In genomic region chr6:149628865-149629544, GRCh38 we compare ENCODE assay signal across 12 cellular contexts. TPM values are rescaled to one million over a fixed set of nuclear protein-coding genes. Genes with fewer than 3 reads are reported as not detected.
A peak's percentile ranks its signal among the peaks of the same experiment; 100 is the strongest.
DNase-seq lines count a peak whose midpoint lies in the region; ATAC-seq, FAIRE-seq and TF ChIP-seq lines count a peak whose summit lies in the region.
"Had no signal": no experiment of that assay in that cellular context is flagged by ENCODE, and none has a peak within 500 bp of the region (broad histone marks: within the 10 kb centered on the region; RNA-seq: fewer than 3 reads in every experiment).

No MANE protein-coding gene starts in this region.

- CTCF ChIA-PET in HEK293T (lab: Yijun Ruan, JAX), result no interaction called here

- H3K27ac Mint-ChIP-seq in activated naive CD4-positive, alpha-beta T cell treated with anti-CD3 and anti-CD28 coated beads, Interleukin-2, amount 50 U/mL, for 72 hours, result peak overlapping the region; percentile 52 to 71

- H3K36me3 Mint-ChIP-seq in activated naive CD4-positive, alpha-beta T cell treated with anti-CD3 and anti-CD28 coated beads, Interleukin-2, amount 50 U/mL, for 72 hours, result peaks cover 5% of the 10 kb centered on the region in 2 donors

- POLR2A ChIA-PET in HEK293T (lab: Yijun Ruan, JAX), result no interaction called here

- DNase-seq in GM06990 (ENCODE audit: extremely low read depth, insufficient read length) (peak; percentile 37), HEK293T (ENCODE audit: extremely low spot score) (no peak), iPS-NIHi7 (ENCODE audit: extremely low spot score) (no peak), D721Med (ENCODE audit: insufficient read length, low spot score) (no peak)
- no peak for DNase-seq in activated naive CD4-positive, alpha-beta T cell treated with anti-CD3 and anti-CD28 coated beads, Interleukin-2, amount 50 U/mL, for 72 hours (ENCODE audit: low spot score in 2 of 2)
- DNase-seq in stimulated activated CD4-positive, alpha-beta T cell treated with anti-CD3 and anti-CD28 coated beads, Interleukin-2, amount 100 ng/mL, for 48 hours, result no peak
- DNase-seq: activated CD8-positive, alpha-beta memory T cell treated with anti-CD3 and anti-CD28 coated beads, Interleukin-2, amount 50 U/mL, for 48 hours; EL; lower lobe of right lung had no signal

- no peaks in the 10 kb centered on the region for H3K9me3 Mint-ChIP-seq in activated naive CD4-positive, alpha-beta T cell treated with anti-CD3 and anti-CD28 coated beads, Interleukin-2, amount 50 U/mL, for 72 hours

- TF ChIP-seq CTCF in GM06990 (IDR thresholded peaks at IDR 0.05; ENCODE audit: insufficient read depth, low read length, poor library complexity, severe bottlenecking) (peak; percentile 22), D721Med (IDR thresholded peaks at IDR 0.05; ENCODE audit: insufficient read depth, missing control alignments) (no peak)

- H3K36me3 ChIP-seq in GM06990 (ENCODE audit: control insufficient read depth, insufficient read depth, low read length), result peaks cover 1% of the 10 kb centered on the region; the same call in 1 of the 2 replicates

- no peaks in the 10 kb centered on the region for H3K27me3 ChIP-seq in GM06990 (replicated peaks; ENCODE audit: control insufficient read depth, insufficient read depth, low read length)

- no peak overlapping the region for H3K4me3 ChIP-seq in GM06990 (replicated peaks; ENCODE audit: low read depth, low read length)
- H3K4me3 ChIP-seq: lower lobe of right lung had no signal

- peak; percentile 87 for ATAC-seq in GM19395 (IDR thresholded peaks at IDR 0.05; ENCODE audit: unreplicated experiment)
- ATAC-seq in HG03060 (IDR thresholded peaks at IDR 0.05; ENCODE audit: low read depth, unreplicated experiment), result peak; percentile 86
- peak; percentile 48 to 61 for ATAC-seq in activated naive CD4-positive, alpha-beta T cell treated with anti-CD3 and anti-CD28 coated beads, Interleukin-2, amount 50 U/mL, for 72 hours

- FAIRE-seq in D721Med (lab: Jason Lieb, UNC), result no peak
- FAIRE-seq: endometrium had no signal

TF ChIP-seq in HEK293T, 16 proteins besides CTCF, POLR2A, EP300 and RAD21:
- no peak for TF ChIP-seq PKNOX1 (IDR thresholded peaks at IDR 0.05)
- no peak for TF ChIP-seq FOXK2 (IDR thresholded peaks at IDR 0.05)
- TF ChIP-seq SUZ12 (IDR thresholded peaks at IDR 0.05), result no peak
- TF ChIP-seq BHLHE40 (IDR thresholded peaks at IDR 0.05; ENCODE audit: borderline replicate concordance), result no peak

RNA-seq across cellular contexts. Expression of gene KATNA1, which starts 19.5 kb away (rescaled TPM):
- 10 to 100 TPM; 19.8 to 26.1 TPM for total RNA-seq in activated naive CD4-positive, alpha-beta T cell treated with anti-CD3 and anti-CD28 coated beads, Interleukin-2, amount 50 U/mL, for 72 hours
